In the genomic region with DNA sequence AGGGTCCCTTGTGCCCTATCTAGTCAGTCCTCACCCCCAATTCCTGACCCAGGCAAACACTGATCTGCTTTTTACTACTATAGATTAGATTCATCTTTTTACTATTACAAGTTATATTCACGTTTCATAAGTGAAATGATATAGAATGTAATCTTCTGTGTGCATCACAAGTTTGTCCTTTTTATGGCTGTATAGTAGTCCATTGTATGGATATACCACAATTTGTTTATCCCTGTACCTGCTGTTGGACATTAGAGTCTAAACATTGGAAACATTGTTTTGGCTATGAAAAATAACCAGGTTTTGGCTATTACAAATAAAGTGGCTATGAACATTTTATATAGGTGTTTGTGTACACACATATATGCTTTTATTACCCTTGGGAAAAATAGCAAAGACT, we compare ENCODE assay signal across 3 cellular contexts.
TF ChIP-seq lines count a peak whose summit lies in the region.

No MANE protein-coding gene starts in this region.

TF ChIP-seq in SK-N-SH treated with all-trans-retinoic acid at 6 μM for 48 hours, 23 proteins besides CTCF, POLR2A, EP300 and RAD21:
- TF ChIP-seq, protein P1, sequence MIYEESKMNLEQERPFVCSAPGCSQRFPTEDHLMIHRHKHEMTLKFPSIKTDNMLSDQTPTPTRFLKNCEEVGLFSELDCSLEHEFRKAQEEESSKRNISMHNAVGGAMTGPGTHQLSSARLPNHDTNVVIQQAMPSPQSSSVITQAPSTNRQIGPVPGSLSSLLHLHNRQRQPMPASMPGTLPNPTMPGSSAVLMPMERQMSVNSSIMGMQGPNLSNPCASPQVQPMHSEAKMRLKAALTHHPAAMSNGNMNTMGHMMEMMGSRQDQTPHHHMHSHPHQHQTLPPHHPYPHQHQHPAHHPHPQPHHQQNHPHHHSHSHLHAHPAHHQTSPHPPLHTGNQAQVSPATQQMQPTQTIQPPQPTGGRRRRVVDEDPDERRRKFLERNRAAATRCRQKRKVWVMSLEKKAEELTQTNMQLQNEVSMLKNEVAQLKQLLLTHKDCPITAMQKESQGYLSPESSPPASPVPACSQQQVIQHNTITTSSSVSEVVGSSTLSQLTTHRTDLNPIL (CRISPR knock-in tag; IDR thresholded peaks at IDR 0.05; ENCODE audit: low read depth), result no peak
- peak; percentile 98 for TF ChIP-seq ZNF8 (CRISPR knock-in tag; IDR thresholded peaks at IDR 0.05)

TF ChIP-seq in SK-N-SH, 30 proteins besides CTCF, POLR2A, EP300 and RAD21:
- TF ChIP-seq, protein P2, sequence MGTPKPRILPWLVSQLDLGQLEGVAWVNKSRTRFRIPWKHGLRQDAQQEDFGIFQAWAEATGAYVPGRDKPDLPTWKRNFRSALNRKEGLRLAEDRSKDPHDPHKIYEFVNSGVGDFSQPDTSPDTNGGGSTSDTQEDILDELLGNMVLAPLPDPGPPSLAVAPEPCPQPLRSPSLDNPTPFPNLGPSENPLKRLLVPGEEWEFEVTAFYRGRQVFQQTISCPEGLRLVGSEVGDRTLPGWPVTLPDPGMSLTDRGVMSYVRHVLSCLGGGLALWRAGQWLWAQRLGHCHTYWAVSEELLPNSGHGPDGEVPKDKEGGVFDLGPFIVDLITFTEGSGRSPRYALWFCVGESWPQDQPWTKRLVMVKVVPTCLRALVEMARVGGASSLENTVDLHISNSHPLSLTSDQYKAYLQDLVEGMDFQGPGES (IDR thresholded peaks at IDR 0.05; ENCODE audit: low read depth, low read length), result no peak
- TF ChIP-seq RFX5 (IDR thresholded peaks at IDR 0.05; ENCODE audit: low read length), result no peak
- no peak for TF ChIP-seq MXI1 (IDR thresholded peaks at IDR 0.05; ENCODE audit: low read depth, low read length)
- TF ChIP-seq GATA2 (CRISPR knock-in tag; IDR thresholded peaks at IDR 0.05), result no peak
- TF ChIP-seq TCF12 (IDR thresholded peaks at IDR 0.05), result no peak
- TF ChIP-seq SIN3A (IDR thresholded peaks at IDR 0.05; ENCODE audit: borderline replicate concordance, low read depth, low read length), result no peak
- no peak for TF ChIP-seq YY1 (IDR thresholded peaks at IDR 0.05; ENCODE audit: low read depth)
- no peak for TF ChIP-seq ELF1 (IDR thresholded peaks at IDR 0.05)
- TF ChIP-seq, protein P3, sequence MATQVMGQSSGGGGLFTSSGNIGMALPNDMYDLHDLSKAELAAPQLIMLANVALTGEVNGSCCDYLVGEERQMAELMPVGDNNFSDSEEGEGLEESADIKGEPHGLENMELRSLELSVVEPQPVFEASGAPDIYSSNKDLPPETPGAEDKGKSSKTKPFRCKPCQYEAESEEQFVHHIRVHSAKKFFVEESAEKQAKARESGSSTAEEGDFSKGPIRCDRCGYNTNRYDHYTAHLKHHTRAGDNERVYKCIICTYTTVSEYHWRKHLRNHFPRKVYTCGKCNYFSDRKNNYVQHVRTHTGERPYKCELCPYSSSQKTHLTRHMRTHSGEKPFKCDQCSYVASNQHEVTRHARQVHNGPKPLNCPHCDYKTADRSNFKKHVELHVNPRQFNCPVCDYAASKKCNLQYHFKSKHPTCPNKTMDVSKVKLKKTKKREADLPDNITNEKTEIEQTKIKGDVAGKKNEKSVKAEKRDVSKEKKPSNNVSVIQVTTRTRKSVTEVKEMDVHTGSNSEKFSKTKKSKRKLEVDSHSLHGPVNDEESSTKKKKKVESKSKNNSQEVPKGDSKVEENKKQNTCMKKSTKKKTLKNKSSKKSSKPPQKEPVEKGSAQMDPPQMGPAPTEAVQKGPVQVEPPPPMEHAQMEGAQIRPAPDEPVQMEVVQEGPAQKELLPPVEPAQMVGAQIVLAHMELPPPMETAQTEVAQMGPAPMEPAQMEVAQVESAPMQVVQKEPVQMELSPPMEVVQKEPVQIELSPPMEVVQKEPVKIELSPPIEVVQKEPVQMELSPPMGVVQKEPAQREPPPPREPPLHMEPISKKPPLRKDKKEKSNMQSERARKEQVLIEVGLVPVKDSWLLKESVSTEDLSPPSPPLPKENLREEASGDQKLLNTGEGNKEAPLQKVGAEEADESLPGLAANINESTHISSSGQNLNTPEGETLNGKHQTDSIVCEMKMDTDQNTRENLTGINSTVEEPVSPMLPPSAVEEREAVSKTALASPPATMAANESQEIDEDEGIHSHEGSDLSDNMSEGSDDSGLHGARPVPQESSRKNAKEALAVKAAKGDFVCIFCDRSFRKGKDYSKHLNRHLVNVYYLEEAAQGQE (IDR thresholded peaks at IDR 0.05; ENCODE audit: low read depth, low read length), result no peak
- no peak for TF ChIP-seq TAF1 (IDR thresholded peaks at IDR 0.05; ENCODE audit: borderline replicate concordance, low read depth, low read length)
- no peak for TF ChIP-seq RXRA (IDR thresholded peaks at IDR 0.05; ENCODE audit: borderline replicate concordance, low read depth)
- TF ChIP-seq, protein P4, sequence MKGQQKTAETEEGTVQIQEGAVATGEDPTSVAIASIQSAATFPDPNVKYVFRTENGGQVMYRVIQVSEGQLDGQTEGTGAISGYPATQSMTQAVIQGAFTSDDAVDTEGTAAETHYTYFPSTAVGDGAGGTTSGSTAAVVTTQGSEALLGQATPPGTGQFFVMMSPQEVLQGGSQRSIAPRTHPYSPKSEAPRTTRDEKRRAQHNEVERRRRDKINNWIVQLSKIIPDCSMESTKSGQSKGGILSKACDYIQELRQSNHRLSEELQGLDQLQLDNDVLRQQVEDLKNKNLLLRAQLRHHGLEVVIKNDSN (IDR thresholded peaks at IDR 0.05; ENCODE audit: borderline replicate concordance, low read depth), result no peak
- TF ChIP-seq EZH2phosphoT487 (IDR thresholded peaks at IDR 0.05; ENCODE audit: borderline replicate concordance, low read depth), result no peak
- TF ChIP-seq, protein P5, sequence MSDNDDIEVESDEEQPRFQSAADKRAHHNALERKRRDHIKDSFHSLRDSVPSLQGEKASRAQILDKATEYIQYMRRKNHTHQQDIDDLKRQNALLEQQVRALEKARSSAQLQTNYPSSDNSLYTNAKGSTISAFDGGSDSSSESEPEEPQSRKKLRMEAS (IDR thresholded peaks at IDR 0.05; ENCODE audit: low read depth), result no peak
- no peak for TF ChIP-seq FOSL2 (IDR thresholded peaks at IDR 0.05; ENCODE audit: borderline replicate concordance, low read depth)
- TF ChIP-seq, protein P6, sequence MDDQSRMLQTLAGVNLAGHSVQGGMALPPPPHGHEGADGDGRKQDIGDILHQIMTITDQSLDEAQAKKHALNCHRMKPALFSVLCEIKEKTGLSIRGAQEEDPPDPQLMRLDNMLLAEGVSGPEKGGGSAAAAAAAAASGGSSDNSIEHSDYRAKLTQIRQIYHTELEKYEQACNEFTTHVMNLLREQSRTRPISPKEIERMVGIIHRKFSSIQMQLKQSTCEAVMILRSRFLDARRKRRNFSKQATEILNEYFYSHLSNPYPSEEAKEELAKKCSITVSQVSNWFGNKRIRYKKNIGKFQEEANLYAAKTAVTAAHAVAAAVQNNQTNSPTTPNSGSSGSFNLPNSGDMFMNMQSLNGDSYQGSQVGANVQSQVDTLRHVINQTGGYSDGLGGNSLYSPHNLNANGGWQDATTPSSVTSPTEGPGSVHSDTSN (IDR thresholded peaks at IDR 0.05), result no peak
- TF ChIP-seq JUND (IDR thresholded peaks at IDR 0.05), result no peak

TF ChIP-seq in K562, 482 proteins besides CTCF, POLR2A, EP300 and RAD21:
- TF ChIP-seq, protein P7, sequence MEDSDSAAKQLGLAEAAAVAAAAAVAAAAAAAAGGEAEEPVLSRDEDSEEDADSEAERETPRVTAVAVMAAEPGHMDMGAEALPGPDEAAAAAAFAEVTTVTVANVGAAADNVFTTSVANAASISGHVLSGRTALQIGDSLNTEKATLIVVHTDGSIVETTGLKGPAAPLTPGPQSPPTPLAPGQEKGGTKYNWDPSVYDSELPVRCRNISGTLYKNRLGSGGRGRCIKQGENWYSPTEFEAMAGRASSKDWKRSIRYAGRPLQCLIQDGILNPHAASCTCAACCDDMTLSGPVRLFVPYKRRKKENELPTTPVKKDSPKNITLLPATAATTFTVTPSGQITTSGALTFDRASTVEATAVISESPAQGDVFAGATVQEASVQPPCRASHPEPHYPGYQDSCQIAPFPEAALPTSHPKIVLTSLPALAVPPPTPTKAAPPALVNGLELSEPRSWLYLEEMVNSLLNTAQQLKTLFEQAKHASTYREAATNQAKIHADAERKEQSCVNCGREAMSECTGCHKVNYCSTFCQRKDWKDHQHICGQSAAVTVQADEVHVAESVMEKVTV (CRISPR knock-in tag; IDR thresholded peaks at IDR 0.05), result no peak
- TF ChIP-seq SETDB1 (IDR thresholded peaks at IDR 0.05; ENCODE audit: low read length) (no peak), ZNF695 (CRISPR knock-in tag; IDR thresholded peaks at IDR 0.05) (no peak), ZNF146 (CRISPR knock-in tag; IDR thresholded peaks at IDR 0.05; ENCODE audit: unreplicated experiment) (peak; percentile 62)
